In the genomic region with DNA sequence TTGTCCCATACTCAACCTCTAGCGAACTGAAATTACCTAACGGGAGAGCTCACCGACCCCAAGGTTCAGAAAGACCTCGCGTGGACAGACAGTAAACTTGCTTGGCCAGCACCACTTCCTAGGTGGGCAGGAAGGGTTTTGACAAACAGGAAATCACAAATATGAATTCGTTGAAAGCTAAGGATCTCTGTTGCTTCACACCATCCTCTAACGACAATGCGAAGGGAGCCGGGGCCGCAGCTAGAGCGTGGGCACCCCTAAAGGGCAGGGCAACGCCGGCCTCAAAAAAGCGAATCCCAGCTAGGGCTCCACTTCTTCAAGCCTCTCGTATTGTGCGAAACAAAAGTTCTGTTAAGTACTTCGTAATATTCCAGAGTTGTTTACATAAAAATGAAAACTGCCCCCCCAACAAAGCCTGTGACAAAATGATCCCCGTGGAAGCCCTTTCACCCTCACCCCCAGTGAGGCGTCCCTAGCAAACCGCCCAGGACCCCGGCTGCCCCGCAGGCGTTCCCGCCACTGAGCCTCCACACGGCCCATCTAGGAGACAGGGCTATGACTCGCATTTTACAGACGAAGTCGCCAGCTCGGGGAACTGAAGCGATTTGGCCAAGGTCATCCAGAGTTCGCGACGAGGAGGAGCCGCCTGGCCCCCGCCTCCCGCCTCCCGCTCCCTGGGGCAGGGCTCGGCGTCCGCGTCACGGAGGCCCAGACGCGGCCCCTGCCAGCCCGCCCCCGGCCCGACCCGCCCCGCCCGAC, we compare ENCODE assay signal across 1 cellular context.
A peak's percentile ranks its signal among the peaks of the same experiment; 100 is the strongest.
TF ChIP-seq lines count a peak whose summit lies in the region.

No MANE protein-coding gene starts in this region.

TF ChIP-seq in K562, 482 proteins besides CTCF, POLR2A, EP300 and RAD21 (continued from another document):
- TF ChIP-seq TEAD1 (CRISPR knock-in tag; IDR thresholded peaks at IDR 0.05) (0 out of 4 replicates have a peak, but pooled peaks of 1 of the 2 experiments have one; percentile 49), MEF2A (IDR thresholded peaks at IDR 0.05; ENCODE audit: control insufficient read depth, low read depth, low read length) (0 out of 2 replicates have a peak, but pooled peaks have one; percentile 3), PURB (CRISPR knock-in tag; IDR thresholded peaks at IDR 0.05; ENCODE audit: low read depth) (no peak), DMBX1 (CRISPR knock-in tag; IDR thresholded peaks at IDR 0.05; ENCODE audit: borderline replicate concordance) (0 out of 2 replicates have a peak, but pooled peaks have one; percentile 18), ZNF175 (CRISPR knock-in tag; IDR thresholded peaks at IDR 0.05; ENCODE audit: low read depth) (peak; percentile 2; the same call in 1 of the 2 replicates), ZNF316 (IDR thresholded peaks at IDR 0.05) (peak; percentile 44; the same call in 1 of the 2 replicates), ILF3 (IDR thresholded peaks at IDR 0.05; ENCODE audit: borderline replicate concordance) (no peak), CEBPG (CRISPR knock-in tag; IDR thresholded peaks at IDR 0.05) (0 out of 2 replicates have a peak, but pooled peaks have one; percentile 13), CEBPG (tag; conservative IDR thresholded peaks at IDR 0.05 in 1 of 2, IDR thresholded peaks at IDR 0.05 in 1 of 2) (peak in 1 of 2 experiments; percentile 63; a peak in 1 of 4 replicates), TCF7 (IDR thresholded peaks at IDR 0.05; ENCODE audit: borderline replicate concordance) (0 out of 2 replicates have a peak, but pooled peaks have one; percentile 27), SMAD3 (CRISPR knock-in tag; conservative IDR thresholded peaks at IDR 0.05) (0 out of 2 replicates have a peak, but pooled peaks have one; percentile 52), ZNF740 (CRISPR knock-in tag; IDR thresholded peaks at IDR 0.05) (peak; percentile 87), ZNF740 (tag; IDR thresholded peaks at IDR 0.05) (peak in 1 of 2 experiments; percentile 53; a peak in 1 of 4 replicates), NFRKB (IDR thresholded peaks at IDR 0.05; ENCODE audit: low read depth) (peak; percentile 51), MAZ (CRISPR knock-in tag; conservative IDR thresholded peaks at IDR 0.05 in 1 of 2, IDR thresholded peaks at IDR 0.05 in 1 of 2) (peak in 1 of 2 experiments; percentile 72; a peak in 2 of 4 replicates), TEAD4 (IDR thresholded peaks at IDR 0.05; ENCODE audit: low read length) (0 out of 2 replicates have a peak, but pooled peaks have one; percentile 29), TEAD4 (CRISPR knock-in tag; IDR thresholded peaks at IDR 0.05; ENCODE audit: borderline replicate concordance) (no peak), ZBED1 (IDR thresholded peaks at IDR 0.05) (0 out of 2 replicates have a peak, but pooled peaks have one; percentile 15), E2F3 (CRISPR knock-in tag; IDR thresholded peaks at IDR 0.05) (peak; percentile 55; the same call in 1 of the 2 replicates), POLR2AphosphoS5 (IDR thresholded peaks at IDR 0.05; ENCODE audit: control insufficient read depth, insufficient read depth, low read depth, low read length) (peak; percentile 87), FOSL1 (tag; conservative IDR thresholded peaks at IDR 0.05) (no peak; the same call in 1 of the 2 replicates), MYNN (IDR thresholded peaks at IDR 0.05) (0 out of 2 replicates have a peak, but pooled peaks have one; percentile 38), MYNN (CRISPR knock-in tag; IDR thresholded peaks at IDR 0.05) (no peak), ESRRB (CRISPR knock-in tag; IDR thresholded peaks at IDR 0.05; ENCODE audit: borderline replicate concordance) (no peak), TBP (optimal IDR thresholded peaks at IDR 0.05; ENCODE audit: low read depth, low read length) (peak; percentile 84), ZC3H4 (CRISPR knock-in tag; IDR thresholded peaks at IDR 0.05; ENCODE audit: borderline replicate concordance) (0 out of 2 replicates have a peak, but pooled peaks have one; percentile 65), POLR2G (IDR thresholded peaks at IDR 0.05; ENCODE audit: low read depth, low read length) (peak; percentile 92), HNRNPLL (IDR thresholded peaks at IDR 0.05; ENCODE audit: low read depth, low read length, poor library complexity, severe bottlenecking) (peak; percentile 17), RB1 (IDR thresholded peaks at IDR 0.05; ENCODE audit: low read depth) (peak; percentile 78), PHF8 (IDR thresholded peaks at IDR 0.05; ENCODE audit: borderline replicate concordance, low read length) (peak; percentile 46; the same call in 1 of the 2 replicates), POLR2B (IDR thresholded peaks at IDR 0.05; ENCODE audit: low read depth, partially characterized antibody) (peak; percentile 44), MITF (IDR thresholded peaks at IDR 0.05) (peak; percentile 7; the same call in 1 of the 2 replicates), CAMTA2 (CRISPR knock-in tag; conservative IDR thresholded peaks at IDR 0.05) (no peak), ZNF395 (CRISPR knock-in tag; IDR thresholded peaks at IDR 0.05) (peak; percentile 41; the same call in 1 of the 2 replicates)
- TF ChIP-seq, protein P1, sequence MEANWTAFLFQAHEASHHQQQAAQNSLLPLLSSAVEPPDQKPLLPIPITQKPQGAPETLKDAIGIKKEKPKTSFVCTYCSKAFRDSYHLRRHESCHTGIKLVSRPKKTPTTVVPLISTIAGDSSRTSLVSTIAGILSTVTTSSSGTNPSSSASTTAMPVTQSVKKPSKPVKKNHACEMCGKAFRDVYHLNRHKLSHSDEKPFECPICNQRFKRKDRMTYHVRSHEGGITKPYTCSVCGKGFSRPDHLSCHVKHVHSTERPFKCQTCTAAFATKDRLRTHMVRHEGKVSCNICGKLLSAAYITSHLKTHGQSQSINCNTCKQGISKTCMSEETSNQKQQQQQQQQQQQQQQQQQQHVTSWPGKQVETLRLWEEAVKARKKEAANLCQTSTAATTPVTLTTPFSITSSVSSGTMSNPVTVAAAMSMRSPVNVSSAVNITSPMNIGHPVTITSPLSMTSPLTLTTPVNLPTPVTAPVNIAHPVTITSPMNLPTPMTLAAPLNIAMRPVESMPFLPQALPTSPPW (CRISPR knock-in tag; IDR thresholded peaks at IDR 0.05) = peak; percentile 95
- TF ChIP-seq, protein P2, sequence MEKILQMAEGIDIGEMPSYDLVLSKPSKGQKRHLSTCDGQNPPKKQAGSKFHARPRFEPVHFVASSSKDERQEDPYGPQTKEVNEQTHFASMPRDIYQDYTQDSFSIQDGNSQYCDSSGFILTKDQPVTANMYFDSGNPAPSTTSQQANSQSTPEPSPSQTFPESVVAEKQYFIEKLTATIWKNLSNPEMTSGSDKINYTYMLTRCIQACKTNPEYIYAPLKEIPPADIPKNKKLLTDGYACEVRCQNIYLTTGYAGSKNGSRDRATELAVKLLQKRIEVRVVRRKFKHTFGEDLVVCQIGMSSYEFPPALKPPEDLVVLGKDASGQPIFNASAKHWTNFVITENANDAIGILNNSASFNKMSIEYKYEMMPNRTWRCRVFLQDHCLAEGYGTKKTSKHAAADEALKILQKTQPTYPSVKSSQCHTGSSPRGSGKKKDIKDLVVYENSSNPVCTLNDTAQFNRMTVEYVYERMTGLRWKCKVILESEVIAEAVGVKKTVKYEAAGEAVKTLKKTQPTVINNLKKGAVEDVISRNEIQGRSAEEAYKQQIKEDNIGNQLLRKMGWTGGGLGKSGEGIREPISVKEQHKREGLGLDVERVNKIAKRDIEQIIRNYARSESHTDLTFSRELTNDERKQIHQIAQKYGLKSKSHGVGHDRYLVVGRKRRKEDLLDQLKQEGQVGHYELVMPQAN (IDR thresholded peaks at IDR 0.05; ENCODE audit: borderline replicate concordance) = no peak
- TF ChIP-seq, protein P3, sequence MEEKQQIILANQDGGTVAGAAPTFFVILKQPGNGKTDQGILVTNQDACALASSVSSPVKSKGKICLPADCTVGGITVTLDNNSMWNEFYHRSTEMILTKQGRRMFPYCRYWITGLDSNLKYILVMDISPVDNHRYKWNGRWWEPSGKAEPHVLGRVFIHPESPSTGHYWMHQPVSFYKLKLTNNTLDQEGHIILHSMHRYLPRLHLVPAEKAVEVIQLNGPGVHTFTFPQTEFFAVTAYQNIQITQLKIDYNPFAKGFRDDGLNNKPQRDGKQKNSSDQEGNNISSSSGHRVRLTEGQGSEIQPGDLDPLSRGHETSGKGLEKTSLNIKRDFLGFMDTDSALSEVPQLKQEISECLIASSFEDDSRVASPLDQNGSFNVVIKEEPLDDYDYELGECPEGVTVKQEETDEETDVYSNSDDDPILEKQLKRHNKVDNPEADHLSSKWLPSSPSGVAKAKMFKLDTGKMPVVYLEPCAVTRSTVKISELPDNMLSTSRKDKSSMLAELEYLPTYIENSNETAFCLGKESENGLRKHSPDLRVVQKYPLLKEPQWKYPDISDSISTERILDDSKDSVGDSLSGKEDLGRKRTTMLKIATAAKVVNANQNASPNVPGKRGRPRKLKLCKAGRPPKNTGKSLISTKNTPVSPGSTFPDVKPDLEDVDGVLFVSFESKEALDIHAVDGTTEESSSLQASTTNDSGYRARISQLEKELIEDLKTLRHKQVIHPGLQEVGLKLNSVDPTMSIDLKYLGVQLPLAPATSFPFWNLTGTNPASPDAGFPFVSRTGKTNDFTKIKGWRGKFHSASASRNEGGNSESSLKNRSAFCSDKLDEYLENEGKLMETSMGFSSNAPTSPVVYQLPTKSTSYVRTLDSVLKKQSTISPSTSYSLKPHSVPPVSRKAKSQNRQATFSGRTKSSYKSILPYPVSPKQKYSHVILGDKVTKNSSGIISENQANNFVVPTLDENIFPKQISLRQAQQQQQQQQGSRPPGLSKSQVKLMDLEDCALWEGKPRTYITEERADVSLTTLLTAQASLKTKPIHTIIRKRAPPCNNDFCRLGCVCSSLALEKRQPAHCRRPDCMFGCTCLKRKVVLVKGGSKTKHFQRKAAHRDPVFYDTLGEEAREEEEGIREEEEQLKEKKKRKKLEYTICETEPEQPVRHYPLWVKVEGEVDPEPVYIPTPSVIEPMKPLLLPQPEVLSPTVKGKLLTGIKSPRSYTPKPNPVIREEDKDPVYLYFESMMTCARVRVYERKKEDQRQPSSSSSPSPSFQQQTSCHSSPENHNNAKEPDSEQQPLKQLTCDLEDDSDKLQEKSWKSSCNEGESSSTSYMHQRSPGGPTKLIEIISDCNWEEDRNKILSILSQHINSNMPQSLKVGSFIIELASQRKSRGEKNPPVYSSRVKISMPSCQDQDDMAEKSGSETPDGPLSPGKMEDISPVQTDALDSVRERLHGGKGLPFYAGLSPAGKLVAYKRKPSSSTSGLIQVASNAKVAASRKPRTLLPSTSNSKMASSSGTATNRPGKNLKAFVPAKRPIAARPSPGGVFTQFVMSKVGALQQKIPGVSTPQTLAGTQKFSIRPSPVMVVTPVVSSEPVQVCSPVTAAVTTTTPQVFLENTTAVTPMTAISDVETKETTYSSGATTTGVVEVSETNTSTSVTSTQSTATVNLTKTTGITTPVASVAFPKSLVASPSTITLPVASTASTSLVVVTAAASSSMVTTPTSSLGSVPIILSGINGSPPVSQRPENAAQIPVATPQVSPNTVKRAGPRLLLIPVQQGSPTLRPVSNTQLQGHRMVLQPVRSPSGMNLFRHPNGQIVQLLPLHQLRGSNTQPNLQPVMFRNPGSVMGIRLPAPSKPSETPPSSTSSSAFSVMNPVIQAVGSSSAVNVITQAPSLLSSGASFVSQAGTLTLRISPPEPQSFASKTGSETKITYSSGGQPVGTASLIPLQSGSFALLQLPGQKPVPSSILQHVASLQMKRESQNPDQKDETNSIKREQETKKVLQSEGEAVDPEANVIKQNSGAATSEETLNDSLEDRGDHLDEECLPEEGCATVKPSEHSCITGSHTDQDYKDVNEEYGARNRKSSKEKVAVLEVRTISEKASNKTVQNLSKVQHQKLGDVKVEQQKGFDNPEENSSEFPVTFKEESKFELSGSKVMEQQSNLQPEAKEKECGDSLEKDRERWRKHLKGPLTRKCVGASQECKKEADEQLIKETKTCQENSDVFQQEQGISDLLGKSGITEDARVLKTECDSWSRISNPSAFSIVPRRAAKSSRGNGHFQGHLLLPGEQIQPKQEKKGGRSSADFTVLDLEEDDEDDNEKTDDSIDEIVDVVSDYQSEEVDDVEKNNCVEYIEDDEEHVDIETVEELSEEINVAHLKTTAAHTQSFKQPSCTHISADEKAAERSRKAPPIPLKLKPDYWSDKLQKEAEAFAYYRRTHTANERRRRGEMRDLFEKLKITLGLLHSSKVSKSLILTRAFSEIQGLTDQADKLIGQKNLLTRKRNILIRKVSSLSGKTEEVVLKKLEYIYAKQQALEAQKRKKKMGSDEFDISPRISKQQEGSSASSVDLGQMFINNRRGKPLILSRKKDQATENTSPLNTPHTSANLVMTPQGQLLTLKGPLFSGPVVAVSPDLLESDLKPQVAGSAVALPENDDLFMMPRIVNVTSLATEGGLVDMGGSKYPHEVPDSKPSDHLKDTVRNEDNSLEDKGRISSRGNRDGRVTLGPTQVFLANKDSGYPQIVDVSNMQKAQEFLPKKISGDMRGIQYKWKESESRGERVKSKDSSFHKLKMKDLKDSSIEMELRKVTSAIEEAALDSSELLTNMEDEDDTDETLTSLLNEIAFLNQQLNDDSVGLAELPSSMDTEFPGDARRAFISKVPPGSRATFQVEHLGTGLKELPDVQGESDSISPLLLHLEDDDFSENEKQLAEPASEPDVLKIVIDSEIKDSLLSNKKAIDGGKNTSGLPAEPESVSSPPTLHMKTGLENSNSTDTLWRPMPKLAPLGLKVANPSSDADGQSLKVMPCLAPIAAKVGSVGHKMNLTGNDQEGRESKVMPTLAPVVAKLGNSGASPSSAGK (IDR thresholded peaks at IDR 0.05) = peak; percentile 41
TF ChIP-seq in K562: peak in this region for 74.
